Comparison of ENCODE assay signal across 7 cellular contexts in genomic region chr1:120145806-120146205, GRCh38. TPM values are rescaled to one million over a fixed set of nuclear protein-coding genes. Genes with fewer than 3 reads are reported as not detected.
DNase-seq lines count a peak whose midpoint lies in the region; ATAC-seq, FAIRE-seq and TF ChIP-seq lines count a peak whose summit lies in the region.
"Not testable (repeated sequence)": the region's sequence is repeated elsewhere in the genome, so short reads cannot be mapped to it uniquely, and the experiment has no call there.

No MANE protein-coding gene starts in this region.

- H3K9me3 ChIP-seq in OCI-LY3 (ENCODE audit: insufficient read depth, low read length); astrocyte (ENCODE audit: insufficient read depth, low read depth, low read length); osteoblast (ENCODE audit: low read depth, low read length): not testable (repeated sequence)

- not testable (repeated sequence) for H2AFZ ChIP-seq in OCI-LY3 (ENCODE audit: low read depth, low read length); astrocyte (ENCODE audit: low read depth, low read length); osteoblast (ENCODE audit: low read length)

- H3K9me3 Mint-ChIP-seq in astrocyte (ENCODE audit: unreplicated experiment), result not testable (repeated sequence)

- not testable (repeated sequence) for H3K27ac Mint-ChIP-seq in astrocyte (ENCODE audit: unreplicated experiment)

- not testable (repeated sequence) for H3K36me3 Mint-ChIP-seq in astrocyte (ENCODE audit: low read depth, unreplicated experiment)

- intact Hi-C loops in left colon (cut with DNase I, micrococcal nuclease), result not testable (repeated sequence)

- not testable (repeated sequence) for H3K4me3 ChIP-seq in HFF-Myc (replicated peaks; ENCODE audit: low read depth, low read length); OCI-LY3 (ENCODE audit: low read length); astrocyte (ENCODE audit: insufficient read depth, low read depth, low read length); epithelial cell of proximal tubule (ENCODE audit: low read depth, low read length); osteoblast (ENCODE audit: insufficient read depth, low read length)

- FAIRE-seq in astrocyte (lab: Jason Lieb, UNC), result not testable (repeated sequence)

- H3K27ac ChIP-seq in OCI-LY3 (ENCODE audit: low read length); astrocyte (ENCODE audit: low read depth, low read length); osteoblast (ENCODE audit: low read depth, low read length): not testable (repeated sequence)

- TF ChIP-seq CTCF in HFF-Myc (IDR thresholded peaks at IDR 0.05; ENCODE audit: low read depth, low read length, missing control alignments) (peak; percentile 7), OCI-LY3 (IDR thresholded peaks at IDR 0.05; ENCODE audit: low read depth, low read length) (peak; percentile 31; the same call in 1 of the 2 replicates), astrocyte (IDR thresholded peaks at IDR 0.05; ENCODE audit: insufficient read depth, low read depth, low read length) (peak; percentile 7), epithelial cell of proximal tubule (conservative IDR thresholded peaks at IDR 0.05; ENCODE audit: low read depth, low read length) (peak; percentile 32), osteoblast (IDR thresholded peaks at IDR 0.05; ENCODE audit: extremely low read depth, low read depth, low read length) (peak; percentile 24)

- not testable (repeated sequence) for H3K27me3 Mint-ChIP-seq in astrocyte (ENCODE audit: low read depth, unreplicated experiment)

- H3K36me3 ChIP-seq in OCI-LY3 (replicated peaks; ENCODE audit: low read depth, low read length); astrocyte (ENCODE audit: insufficient read depth, low read length); osteoblast (ENCODE audit: insufficient read depth, low read length): not testable (repeated sequence)

- DNase-seq in COR-L47 (lab: John Stamatoyannopoulos, UW), result peak; percentile 0
- DNase-seq in HFF-Myc (ENCODE audit: extremely low read depth, low read depth); astrocyte (ENCODE audit: low read depth); epithelial cell of proximal tubule (ENCODE audit: low read depth); left colon; osteoblast (ENCODE audit: insufficient read length, low spot score, missing footprints): not testable (repeated sequence)

- H4K20me1 ChIP-seq in OCI-LY3 (ENCODE audit: insufficient read depth, low read length); astrocyte (ENCODE audit: insufficient read depth, low read length); osteoblast (ENCODE audit: insufficient read depth, low read length): not testable (repeated sequence)

- H3K27me3 ChIP-seq in OCI-LY3 (ENCODE audit: low read depth, low read length), result peaks cover 22% of the 10 kb centered on the region
- not testable (repeated sequence) for H3K27me3 ChIP-seq in astrocyte (ENCODE audit: insufficient read depth, low read length); osteoblast (ENCODE audit: insufficient read depth, low read length)

- peaks cover 16% of the 10 kb centered on the region for H3K4me1 ChIP-seq in OCI-LY3 (ENCODE audit: low read length)
- peaks cover 18% of the 10 kb centered on the region for H3K4me1 ChIP-seq in astrocyte (ENCODE audit: insufficient read depth, low read length)
- H3K4me1 ChIP-seq in osteoblast (ENCODE audit: insufficient read depth, low read length), result peaks cover 27% of the 10 kb centered on the region

- H3K4me1 Mint-ChIP-seq in astrocyte (ENCODE audit: low read depth, unreplicated experiment), result peaks cover 21% of the 10 kb centered on the region

- H3K79me2 ChIP-seq in OCI-LY3 (ENCODE audit: low read length); astrocyte (ENCODE audit: insufficient read depth, low read length); osteoblast (ENCODE audit: insufficient read depth, low read length): not testable (repeated sequence)

- not testable (repeated sequence) for H3K4me2 ChIP-seq in OCI-LY3 (ENCODE audit: low read length); astrocyte (ENCODE audit: low read length); osteoblast (ENCODE audit: insufficient read depth, low read length)

- peak; percentile 57 for ATAC-seq in left colon

- not testable (repeated sequence) for H3K9ac ChIP-seq in OCI-LY3 (ENCODE audit: low read length); astrocyte (ENCODE audit: low read length)

- H3K4me3 Mint-ChIP-seq in astrocyte (ENCODE audit: unreplicated experiment), result not testable (repeated sequence)

RNA-seq across cellular contexts. Expression of gene SEC22B, which starts 30.5 kb away (rescaled TPM):
- 45.9 and 48.6 TPM in 2 replicates for total RNA-seq in astrocyte
- 17.7 and 19.8 TPM in 2 replicates for total RNA-seq in epithelial cell of proximal tubule
- 10 to 100 TPM; 24.2 to 28.1 TPM for total RNA-seq in left colon
- total RNA-seq in osteoblast, result 95.2 and 118 TPM in 2 replicates
